Comparison of ENCODE assay signal across 23 cellular contexts in the genomic region with DNA sequence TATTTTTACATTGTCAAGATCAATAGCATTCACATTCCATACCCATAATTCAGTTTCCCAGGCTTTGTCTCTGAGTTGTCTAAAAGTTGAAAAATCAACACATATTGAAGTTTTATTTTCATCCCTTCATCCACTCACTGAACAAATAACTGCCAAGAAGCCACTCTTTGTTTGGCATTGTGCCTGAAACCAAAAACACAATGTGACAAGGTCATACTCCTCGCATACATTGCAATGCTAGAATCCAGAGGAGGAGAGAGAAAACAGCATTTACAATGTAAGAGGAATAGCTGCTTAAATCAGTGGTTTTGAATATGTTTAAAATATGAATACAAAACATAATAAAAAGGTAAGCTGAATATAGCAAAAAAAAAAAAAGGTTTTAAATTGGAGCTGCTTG.
"Had no signal": no experiment of that assay in that cellular context is flagged by ENCODE, and none has a peak within 500 bp of the region (broad histone marks: within the 10 kb centered on the region; RNA-seq: fewer than 3 reads in every experiment).

No MANE protein-coding gene starts in this region.

- H3K4me3 ChIP-seq: cardiac muscle cell, K562 had no signal

- H3K27me3 ChIP-seq: brain microvascular endothelial cell, cardiac muscle cell had no signal

- DNase-seq: activated B cell treated with CpG ODN at 0.5 μM for 24 hours; activated CD4-positive, alpha-beta T cell treated with anti-CD3 and anti-CD28 coated beads for 1 hour; activated CD4-positive, alpha-beta T cell treated with anti-CD3 and anti-CD28 coated beads, Interleukin-2, amount 10 ng/mL, durations not matched to agents 24 days and 14 days; activated CD4-positive, alpha-beta T cell treated with anti-CD3 and anti-CD28 coated beads, Interleukin-2, amount 50 U/mL, for 48 hours; activated CD8-positive, alpha-beta memory T cell treated with anti-CD3 and anti-CD28 coated beads, Interleukin-2, amount 10 ng/mL, durations not matched to agents 7 days and 5 days; activated gamma-delta T cell treated with Interleukin-2 at 50 U/mL for 16 hours; activated naive CD4-positive, alpha-beta T cell treated with anti-CD3 and anti-CD28 coated beads, Interleukin-2, amount 10 ng/mL, durations not matched to agents 7 days and 5 days; activated naive CD8-positive, alpha-beta T cell treated with anti-CD3 and anti-CD28 coated beads for 36 hours; activated T-cell treated with anti-CD3 and anti-CD28 coated beads, Interleukin-2, amount 50 U/mL, for 4 hours; brain microvascular endothelial cell; cerebellar nuclear complex; Karpas-422; MM.1S; NCI-H2171; NCI-H2227 treated with DMSO at 0.1 percent for 48 hours; NCI-H510A; NCI-H526 treated with DMSO at 0.1 percent for 48 hours; PC-3; SIG-M5; T-helper 17 cell; T1000 had no signal

- H3K27ac ChIP-seq: brain microvascular endothelial cell, cardiac muscle cell had no signal

- H3K36me3 ChIP-seq: brain microvascular endothelial cell, cardiac muscle cell had no signal
